In the genomic region with DNA sequence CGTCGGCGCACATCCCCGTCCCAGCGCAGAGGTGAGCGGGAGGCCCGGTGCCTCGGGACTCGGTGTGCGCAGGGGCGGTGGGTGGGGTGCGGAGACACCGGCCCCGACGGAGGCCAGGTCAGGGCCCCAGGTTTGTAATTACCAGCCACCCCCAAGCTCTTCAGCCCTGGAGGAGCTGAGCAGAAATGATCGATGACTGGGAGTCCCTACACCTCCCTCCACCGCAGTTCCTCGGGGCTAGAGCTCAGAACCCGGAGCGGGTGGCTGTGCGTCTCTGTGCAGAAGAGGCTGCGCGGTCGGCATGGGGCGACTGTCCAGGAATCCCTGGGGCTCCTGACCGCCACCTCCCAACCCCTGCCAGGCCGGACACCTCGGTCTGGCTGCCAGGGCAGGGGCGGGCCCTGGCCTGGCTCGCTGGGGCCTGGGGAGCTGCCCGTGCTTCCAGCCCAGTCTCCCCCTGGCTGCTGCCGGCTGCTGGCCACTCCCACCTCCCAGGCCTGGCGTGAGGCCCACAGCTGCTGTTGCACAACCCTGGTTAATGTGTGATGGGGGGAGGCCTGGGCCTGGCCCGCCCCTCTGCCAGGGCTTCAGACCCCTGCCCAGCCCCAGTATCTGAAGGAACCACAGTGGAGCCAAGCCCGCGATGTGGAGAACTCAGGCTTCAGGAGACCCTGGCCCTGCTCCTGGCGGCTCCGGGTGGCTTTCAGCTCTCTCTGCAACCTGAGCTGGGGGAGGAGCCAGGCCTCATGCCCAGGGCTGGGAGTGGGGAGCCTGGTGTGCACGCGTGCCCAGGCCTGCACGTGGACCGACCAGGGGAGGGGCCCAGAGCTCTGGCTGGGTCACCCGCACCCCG, we compare ENCODE assay signal across 1 cellular context.
TF ChIP-seq lines count a peak whose summit lies in the region.

No MANE protein-coding gene starts in this region.

TF ChIP-seq in HepG2, 621 proteins besides CTCF, POLR2A, EP300 and RAD21 (continued from another document and continues in another):
- TF ChIP-seq CEBPZ (IDR thresholded peaks at IDR 0.05; ENCODE audit: low read length) (no peak), SALL2 (CRISPR knock-in tag; IDR thresholded peaks at IDR 0.05) (peak; percentile 100), MTA3 (CRISPR knock-in tag; IDR thresholded peaks at IDR 0.05) (no peak), POLR2AphosphoS5 (IDR thresholded peaks at IDR 0.05; ENCODE audit: low read depth, low read length) (peak; percentile 83), THAP11 (CRISPR knock-in tag; IDR thresholded peaks at IDR 0.05) (peak; percentile 90), DDIT3 (CRISPR knock-in tag; IDR thresholded peaks at IDR 0.05) (0 out of 2 replicates have a peak, but pooled peaks have one; percentile 56), ZBTB46 (CRISPR knock-in tag; IDR thresholded peaks at IDR 0.05; ENCODE audit: borderline replicate concordance) (0 out of 2 replicates have a peak, but pooled peaks have one; percentile 8), NR3C1 (CRISPR knock-in tag; IDR thresholded peaks at IDR 0.05) (peak; percentile 87; the same call in 1 of the 2 replicates), CREBL2 (CRISPR knock-in tag; IDR thresholded peaks at IDR 0.05; ENCODE audit: borderline replicate concordance) (peak; percentile 49; the same call in 1 of the 2 replicates), ZNF746 (CRISPR knock-in tag; IDR thresholded peaks at IDR 0.05) (peak; percentile 97), ADNP (CRISPR knock-in tag; IDR thresholded peaks at IDR 0.05) (no peak), MXI1 (IDR thresholded peaks at IDR 0.05; ENCODE audit: borderline replicate concordance, low read depth, low read length) (peak; percentile 97), TBP (CRISPR knock-in tag; IDR thresholded peaks at IDR 0.05) (no peak; the same call in 1 of the 2 replicates), FOXJ3 (CRISPR knock-in tag; IDR thresholded peaks at IDR 0.05; ENCODE audit: borderline replicate concordance) (peak; percentile 86; the same call in 1 of the 2 replicates), ZNF703 (CRISPR knock-in tag; IDR thresholded peaks at IDR 0.05; ENCODE audit: borderline replicate concordance) (peak; percentile 47; the same call in 1 of the 2 replicates), TARDBP (CRISPR knock-in tag; IDR thresholded peaks at IDR 0.05) (peak; percentile 98), CBFB (CRISPR knock-in tag; IDR thresholded peaks at IDR 0.05) (peak; percentile 77), PPARG (CRISPR knock-in tag; conservative IDR thresholded peaks at IDR 0.05) (peak; percentile 89), ZNF615 (CRISPR knock-in tag; IDR thresholded peaks at IDR 0.05; ENCODE audit: borderline replicate concordance) (no peak; the same call in 1 of the 2 replicates), HNF1B (CRISPR knock-in tag; IDR thresholded peaks at IDR 0.05) (peak; percentile 100), ZNF383 (CRISPR knock-in tag; IDR thresholded peaks at IDR 0.05; ENCODE audit: borderline replicate concordance) (no peak), ZNF138 (CRISPR knock-in tag; IDR thresholded peaks at IDR 0.05; ENCODE audit: low read depth) (peak; percentile 80), RNF2 (conservative IDR thresholded peaks at IDR 0.05; ENCODE audit: low read depth) (no peak), ZKSCAN1 (IDR thresholded peaks at IDR 0.05; ENCODE audit: low read length) (no peak), ZNF430 (CRISPR knock-in tag; IDR thresholded peaks at IDR 0.05) (peak; percentile 89), CEBPG (CRISPR knock-in tag; IDR thresholded peaks at IDR 0.05) (peak; percentile 100), FOSL1 (CRISPR knock-in tag; IDR thresholded peaks at IDR 0.05; ENCODE audit: borderline replicate concordance) (peak; percentile 52; the same call in 1 of the 2 replicates)
- TF ChIP-seq, protein P1, sequence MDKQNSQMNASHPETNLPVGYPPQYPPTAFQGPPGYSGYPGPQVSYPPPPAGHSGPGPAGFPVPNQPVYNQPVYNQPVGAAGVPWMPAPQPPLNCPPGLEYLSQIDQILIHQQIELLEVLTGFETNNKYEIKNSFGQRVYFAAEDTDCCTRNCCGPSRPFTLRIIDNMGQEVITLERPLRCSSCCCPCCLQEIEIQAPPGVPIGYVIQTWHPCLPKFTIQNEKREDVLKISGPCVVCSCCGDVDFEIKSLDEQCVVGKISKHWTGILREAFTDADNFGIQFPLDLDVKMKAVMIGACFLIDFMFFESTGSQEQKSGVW (CRISPR knock-in tag; IDR thresholded peaks at IDR 0.05; ENCODE audit: borderline replicate concordance): no peak
- TF ChIP-seq, protein P2, sequence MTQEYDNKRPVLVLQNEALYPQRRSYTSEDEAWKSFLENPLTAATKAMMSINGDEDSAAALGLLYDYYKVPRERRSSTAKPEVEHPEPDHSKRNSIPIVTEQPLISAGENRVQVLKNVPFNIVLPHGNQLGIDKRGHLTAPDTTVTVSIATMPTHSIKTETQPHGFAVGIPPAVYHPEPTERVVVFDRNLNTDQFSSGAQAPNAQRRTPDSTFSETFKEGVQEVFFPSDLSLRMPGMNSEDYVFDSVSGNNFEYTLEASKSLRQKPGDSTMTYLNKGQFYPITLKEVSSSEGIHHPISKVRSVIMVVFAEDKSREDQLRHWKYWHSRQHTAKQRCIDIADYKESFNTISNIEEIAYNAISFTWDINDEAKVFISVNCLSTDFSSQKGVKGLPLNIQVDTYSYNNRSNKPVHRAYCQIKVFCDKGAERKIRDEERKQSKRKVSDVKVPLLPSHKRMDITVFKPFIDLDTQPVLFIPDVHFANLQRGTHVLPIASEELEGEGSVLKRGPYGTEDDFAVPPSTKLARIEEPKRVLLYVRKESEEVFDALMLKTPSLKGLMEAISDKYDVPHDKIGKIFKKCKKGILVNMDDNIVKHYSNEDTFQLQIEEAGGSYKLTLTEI (CRISPR knock-in tag; conservative IDR thresholded peaks at IDR 0.05): no peak
- TF ChIP-seq, protein P3, sequence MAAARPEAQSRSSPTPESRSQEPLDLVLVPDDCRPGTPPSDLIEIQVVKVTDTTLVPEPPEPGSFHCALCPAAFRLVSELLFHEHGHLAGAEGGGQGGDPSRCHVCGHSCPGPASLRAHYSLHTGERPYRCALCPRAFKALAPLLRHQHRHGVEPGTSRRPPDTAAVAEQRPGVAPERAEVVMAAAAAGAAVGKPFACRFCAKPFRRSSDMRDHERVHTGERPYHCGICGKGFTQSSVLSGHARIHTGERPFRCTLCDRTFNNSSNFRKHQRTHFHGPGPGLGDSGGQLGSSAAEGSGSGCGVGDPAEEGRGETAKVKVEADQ (CRISPR knock-in tag; IDR thresholded peaks at IDR 0.05; ENCODE audit: borderline replicate concordance): peak; percentile 89
- TF ChIP-seq, protein P4, sequence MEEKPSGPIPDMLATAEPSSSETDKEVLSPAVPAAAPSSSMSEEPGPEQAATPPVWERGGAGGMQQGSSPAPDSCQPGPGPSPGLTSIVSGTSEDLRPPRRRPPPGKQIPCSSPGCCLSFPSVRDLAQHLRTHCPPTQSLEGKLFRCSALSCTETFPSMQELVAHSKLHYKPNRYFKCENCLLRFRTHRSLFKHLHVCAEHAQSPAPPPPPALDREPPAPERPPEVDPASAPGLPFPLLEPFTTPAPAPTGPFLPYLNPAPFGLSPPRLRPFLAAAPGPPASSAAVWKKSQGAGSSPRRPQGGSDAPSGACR (CRISPR knock-in tag; IDR thresholded peaks at IDR 0.05): peak; percentile 96
- TF ChIP-seq, protein P5, sequence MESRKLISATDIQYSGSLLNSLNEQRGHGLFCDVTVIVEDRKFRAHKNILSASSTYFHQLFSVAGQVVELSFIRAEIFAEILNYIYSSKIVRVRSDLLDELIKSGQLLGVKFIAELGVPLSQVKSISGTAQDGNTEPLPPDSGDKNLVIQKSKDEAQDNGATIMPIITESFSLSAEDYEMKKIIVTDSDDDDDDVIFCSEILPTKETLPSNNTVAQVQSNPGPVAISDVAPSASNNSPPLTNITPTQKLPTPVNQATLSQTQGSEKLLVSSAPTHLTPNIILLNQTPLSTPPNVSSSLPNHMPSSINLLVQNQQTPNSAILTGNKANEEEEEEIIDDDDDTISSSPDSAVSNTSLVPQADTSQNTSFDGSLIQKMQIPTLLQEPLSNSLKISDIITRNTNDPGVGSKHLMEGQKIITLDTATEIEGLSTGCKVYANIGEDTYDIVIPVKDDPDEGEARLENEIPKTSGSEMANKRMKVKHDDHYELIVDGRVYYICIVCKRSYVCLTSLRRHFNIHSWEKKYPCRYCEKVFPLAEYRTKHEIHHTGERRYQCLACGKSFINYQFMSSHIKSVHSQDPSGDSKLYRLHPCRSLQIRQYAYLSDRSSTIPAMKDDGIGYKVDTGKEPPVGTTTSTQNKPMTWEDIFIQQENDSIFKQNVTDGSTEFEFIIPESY (CRISPR knock-in tag; IDR thresholded peaks at IDR 0.05): peak; percentile 79
- TF ChIP-seq, protein P6, sequence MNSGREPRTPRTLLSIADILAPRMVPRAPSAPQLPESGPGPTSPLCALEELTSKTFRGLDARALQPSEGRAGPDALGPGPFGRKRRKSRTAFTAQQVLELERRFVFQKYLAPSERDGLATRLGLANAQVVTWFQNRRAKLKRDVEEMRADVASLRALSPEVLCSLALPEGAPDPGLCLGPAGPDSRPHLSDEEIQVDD (CRISPR knock-in tag; IDR thresholded peaks at IDR 0.05; ENCODE audit: borderline replicate concordance): peak; percentile 63
- TF ChIP-seq, protein P7, sequence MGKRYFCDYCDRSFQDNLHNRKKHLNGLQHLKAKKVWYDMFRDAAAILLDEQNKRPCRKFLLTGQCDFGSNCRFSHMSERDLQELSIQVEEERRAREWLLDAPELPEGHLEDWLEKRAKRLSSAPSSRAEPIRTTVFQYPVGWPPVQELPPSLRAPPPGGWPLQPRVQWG (CRISPR knock-in tag; IDR thresholded peaks at IDR 0.05; ENCODE audit: borderline replicate concordance, low read depth): peak; percentile 89; the same call in 1 of the 2 replicates
